8 cellular contexts compared by ENCODE assay signal in the genomic region with DNA sequence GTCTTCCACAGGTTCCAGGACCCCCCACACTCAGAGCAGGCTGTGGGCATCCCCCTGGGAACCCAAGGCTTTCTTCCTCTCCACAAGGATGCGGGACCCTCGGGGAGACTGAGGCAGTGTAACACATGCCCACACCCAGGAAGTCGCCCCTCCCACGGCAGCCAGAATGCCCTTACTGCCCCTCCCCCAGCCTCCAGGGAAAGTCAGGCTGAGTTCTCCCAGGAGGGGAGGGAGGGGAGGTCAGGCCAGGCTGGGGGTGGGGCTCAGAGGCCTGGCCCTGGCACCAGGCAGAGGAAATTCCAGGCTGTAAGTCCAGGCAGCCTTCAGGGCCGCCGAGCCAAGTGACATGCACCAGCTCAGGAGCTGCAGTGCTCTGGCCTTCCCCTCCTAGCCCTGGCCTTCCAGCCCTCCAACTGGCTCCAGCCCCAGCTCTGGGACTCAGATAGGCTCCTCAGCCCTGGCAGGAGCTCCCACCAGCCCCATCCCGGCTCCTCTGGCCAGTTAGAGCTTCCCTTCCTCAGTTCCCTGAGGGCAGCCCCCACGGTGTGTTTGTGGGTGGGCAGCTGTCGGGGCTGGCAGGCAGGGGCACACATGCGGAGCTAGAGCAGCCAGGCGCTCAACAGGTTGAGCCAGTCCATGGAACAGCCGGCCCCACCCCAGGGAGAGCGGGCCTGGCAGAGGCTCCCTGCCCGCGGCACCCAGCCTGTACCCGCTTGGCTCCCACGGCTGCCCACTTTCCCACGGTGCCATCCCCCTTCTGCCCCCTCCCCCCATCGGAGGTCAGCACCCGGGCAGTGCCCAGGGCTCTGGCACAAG. TPM values are rescaled to one million over a fixed set of nuclear protein-coding genes. Genes with fewer than 3 reads are reported as not detected.
DNase-seq lines count a peak whose midpoint lies in the region; ATAC-seq, FAIRE-seq and TF ChIP-seq lines count a peak whose summit lies in the region.

No MANE protein-coding gene starts in this region.

- H3K4me3 ChIP-seq in GM12878 (0 out of 2 replicates have a peak overlapping the region, but pooled peaks have one; percentile 36), small intestine (ENCODE audit: low read depth in 1 of 2, low read length in 2 of 2) (peak overlapping the region; percentile 47 to 93)

- no peaks in the 10 kb centered on the region for H3K36me3 ChIP-seq in GM12878 (ENCODE audit: control insufficient read depth in 2 of 2, insufficient read depth in 2 of 2, low read length in 1 of 2)
- H3K36me3 ChIP-seq in small intestine (ENCODE audit: control insufficient read depth in 2 of 2, insufficient read depth in 2 of 2, low read length in 2 of 2): no peaks in the 10 kb centered on the region

- in situ Hi-C loops in GM12878 (cut with MboI): no loop called here

- 64% methylated on average over 20 of the region's 20 CpGs for WGBS in GM12878 (ENCODE audit: insufficient coverage, insufficient replicate concordance, low lambda C conversion rate, missing lambda C conversion rate)
- 8 to 22% (median 17%) methylated on average over 16 to 20 of the region's 20 CpGs for WGBS in small intestine, 3 donors

- CTCF ChIA-PET in GM12878 (lab: Yijun Ruan, JAX): interaction anchor here (1.0 to 11.6 kb wide), 4 partner anchors 11 to 152 kb away, joined by 3 to 330 read pairs (median 6); no protein-coding TSS in a partner anchor

- no peak for TF ChIP-seq CTCF in GM12878 (IDR thresholded peaks at IDR 0.05 in 2 of 3, conservative IDR thresholded peaks at IDR 0.05 in 1 of 3; ENCODE audit: control insufficient read depth in 2 of 3, extremely low read depth in 1 of 3, insufficient read depth in 1 of 3, low read depth in 3 of 3, low read length in 3 of 3)

- FAIRE-seq in GM12878 (lab: Jason Lieb, UNC): no peak
- FAIRE-seq in small intestine (lab: Jason Lieb, UNC): no peak

- H3K27me3 ChIP-seq in GM12878 (replicated peaks in 1 of 2; ENCODE audit: control insufficient read depth in 2 of 2, insufficient read depth in 2 of 2, low read length in 1 of 2) (no peaks in the 10 kb centered on the region), small intestine (ENCODE audit: control insufficient read depth in 2 of 2, insufficient read depth in 2 of 2, low read length in 2 of 2) (no peaks in the 10 kb centered on the region)

- TF ChIP-seq POLR2A in GM12878 (IDR thresholded peaks at IDR 0.05; ENCODE audit: low read depth, low read length): no peak

- H3K27ac ChIP-seq in GM12878 (ENCODE audit: control insufficient read depth, insufficient read depth) (no peak overlapping the region), small intestine (ENCODE audit: low read depth in 1 of 2, low read length in 1 of 2) (peak overlapping the region; percentile 98 to 99)

- no peaks in the 10 kb centered on the region for H3K9me3 ChIP-seq in GM12878 (replicated peaks; ENCODE audit: control insufficient read depth, insufficient read depth, low read length)
- no peaks in the 10 kb centered on the region for H3K9me3 ChIP-seq in small intestine (ENCODE audit: control insufficient read depth, low read depth)

- BruUV-seq in GM12878 (replicated peaks; lab: Mats Ljungman, UMichigan): no TSS peak

- peaks cover 39% of the 10 kb centered on the region for H3K79me2 ChIP-seq in GM12878 (ENCODE audit: control insufficient read depth, insufficient read depth, low read length)

- H3K9ac ChIP-seq in GM12878 (ENCODE audit: control insufficient read depth, insufficient read depth, low read length): no peak overlapping the region

- TF ChIP-seq EP300 in GM12878 (IDR thresholded peaks at IDR 0.05; ENCODE audit: borderline replicate concordance in 1 of 2, control insufficient read depth in 1 of 2, low read depth in 2 of 2, low read length in 2 of 2): no peak

- POLR2A ChIA-PET in GM12878 (lab: Charles Lee): interaction anchor here (1.0 to 6.3 kb wide), 2 partner anchors 10 to 11 kb away, joined by 4 to 105 read pairs; no protein-coding TSS in a partner anchor

- ATAC-seq in GM12878 (no peak), HG02938 (IDR thresholded peaks at IDR 0.05; ENCODE audit: unreplicated experiment) (no peak)

- DNase-seq in A172 (ENCODE audit: low spot score): peak; percentile 73
- peak; percentile 48 for DNase-seq in HPDE6-E6E7 (ENCODE audit: extremely low spot score)
- no peak for DNase-seq in GM12878 (ENCODE audit: low read depth, low spot score)
- peak; percentile 62 for DNase-seq in iPS-NIHi11 (ENCODE audit: low spot score)
- DNase-seq in small intestine: peak; percentile 80
- no peak for DNase-seq in NCI-H1092 treated with DMSO at 0.1 percent for 48 hours (lab: John Stamatoyannopoulos, UW)
- no peak for DNase-seq in inferior parietal cortex (ENCODE audit: extremely low spot score)

- H3K4me2 ChIP-seq in GM12878 (ENCODE audit: control insufficient read depth, insufficient read depth): peak overlapping the region; percentile 97

- H4K20me1 ChIP-seq in GM12878 (ENCODE audit: control insufficient read depth, insufficient read depth): no peaks in the 10 kb centered on the region

- intact Hi-C loops in GM12878 (cut with micrococcal nuclease; ENCODE audit: unreplicated experiment): no loop called here

- no peak overlapping the region for H2AFZ ChIP-seq in GM12878 (ENCODE audit: control insufficient read depth, low read depth, low read length)

- H3K4me1 ChIP-seq in GM12878 (ENCODE audit: control insufficient read depth, insufficient read depth, low read length): peaks cover 13% of the 10 kb centered on the region
- H3K4me1 ChIP-seq in small intestine (ENCODE audit: control insufficient read depth in 2 of 2, insufficient read depth in 1 of 2, low read depth in 1 of 2, low read length in 1 of 2): peaks cover 3 to 9% of the 10 kb centered on the region in 2 donors

- TF ChIP-seq RAD21 in GM12878 (IDR thresholded peaks at IDR 0.05; ENCODE audit: insufficient read depth, low read depth, low read length): no peak

- SMC1A ChIA-PET in GM12878 (lab: Charles Lee; ENCODE audit: uncharacterized antibody, unreplicated experiment): interaction anchor here (0.5 to 12.9 kb wide), 5 partner anchors 10 to 232 kb away, joined by 3 to 185 read pairs (median 3); no protein-coding TSS in a partner anchor

- RAD21 ChIA-PET in GM12878 (lab: Charles Lee; ENCODE audit: unreplicated experiment): interaction anchor here (0.7 to 8.8 kb wide), 6 partner anchors 10 to 228 kb away, joined by 3 to 169 read pairs (median 4); a partner anchor contains a TSS

RNA-seq across cellular contexts. Expression of a gene that starts 3.6 kb away (rescaled TPM):
- 7.2 and 17.2 TPM in 2 replicates for total RNA-seq in A172 (2014; rRNA removed; shearing (Covaris generic))
- total RNA-seq in GM12878 (2013; cell fraction: nucleolus; rRNA removed): 9.2 and 11.3 TPM in 2 replicates
- 1.5 and 1.9 TPM in 2 replicates for total RNA-seq in GM12878 (2014; rRNA removed)
- total RNA-seq in GM12878 (2014; rRNA removed; fragmentation: Illumina TruSeq; extraction: Trizol): 0.92 and 1.9 TPM in 2 replicates
- 15.9 and 18.4 TPM in 2 replicates for total RNA-seq in GM12878 (2021)
- 2.2 TPM for polyA plus RNA-seq in GM12878 (2011; ENCODE audit: low read depth)
- 0.67 and 0.84 TPM in 2 replicates for polyA plus RNA-seq in GM12878 (2011; rRNA removed)
- 0.78 and 1.1 TPM in 2 replicates for polyA plus RNA-seq in GM12878 (2011; cell fraction: cytosol; rRNA removed)
- polyA plus RNA-seq in GM12878 (2011; cell fraction: nucleus; rRNA removed): 4.7 and 6.3 TPM in 2 replicates
- polyA plus RNA-seq in GM12878 (2012): 8.6 and 8.9 TPM in 2 replicates
- polyA plus RNA-seq in GM12878 (2014; fragmentation: Illumina TruSeq; extraction: Trizol): 1.1 and 6.0 TPM in 2 replicates
- under 1 TPM; 0.04 to 0.11 TPM for polyA plus RNA-seq in GM12878 (2014; fragmentation: Nextera tagmentation; extraction: Ambion mirVana)
- 6.1 and 8.0 TPM in 2 replicates for polyA plus RNA-seq in GM12878 (2014; rRNA removed)
- polyA plus RNA-seq in GM12878 (2016; fragmentation: Nextera tagmentation; extraction: Ambion mirVana): under 1 TPM; 0.53 to 0.87 TPM
- polyA minus RNA-seq in GM12878 (2011; rRNA and poly(A)+ RNA removed): 0.59 and 3.8 TPM in 2 replicates
- polyA minus RNA-seq in GM12878 (2011; cell fraction: cytosol; rRNA and poly(A)+ RNA removed): 3.3 and 4.4 TPM in 2 replicates
- polyA minus RNA-seq in GM12878 (2011; cell fraction: nucleus; rRNA and poly(A)+ RNA removed): 3.7 and 7.4 TPM in 2 replicates
- 10 to 100 TPM; 11.6 to 23.5 (median 14.3) TPM for polyA plus RNA-seq in small intestine

RNA-seq across cellular contexts. Expression of a gene that starts 34.0 kb away (rescaled TPM):
- not detected in 2 replicates for total RNA-seq in A172 (2014; rRNA removed; shearing (Covaris generic))
- total RNA-seq in GM12878 (2013; cell fraction: nucleolus; rRNA removed): 0.64 and 1.3 TPM in 2 replicates
- total RNA-seq in GM12878 (2014; rRNA removed) (not detected in 2 replicates), GM12878 (2014; rRNA removed; fragmentation: Illumina TruSeq; extraction: Trizol) (not detected in 2 replicates), GM12878 (2021) (0.31 TPM in 1 of 2 replicates, not detected in the other)
- polyA plus RNA-seq in GM12878 (2011; ENCODE audit: low read depth): 0.46 TPM
- polyA plus RNA-seq in GM12878 (2011; rRNA removed) (0.37 and 1.0 TPM in 2 replicates), GM12878 (2014; fragmentation: Illumina TruSeq; extraction: Trizol) (0.07 TPM in 1 of 2 replicates, not detected in the other), GM12878 (2014; fragmentation: Nextera tagmentation; extraction: Ambion mirVana) (not detected), GM12878 (2014; rRNA removed) (0.20 TPM in 1 of 2 replicates, not detected in the other), GM12878 (2016; fragmentation: Nextera tagmentation; extraction: Ambion mirVana) (not detected), small intestine (not detected)
- polyA plus RNA-seq in GM12878 (2011; cell fraction: cytosol; rRNA removed): 1.5 and 2.7 TPM in 2 replicates
- 1.7 and 2.6 TPM in 2 replicates for polyA plus RNA-seq in GM12878 (2011; cell fraction: nucleus; rRNA removed)
- 1.0 and 1.8 TPM in 2 replicates for polyA plus RNA-seq in GM12878 (2012)
- polyA minus RNA-seq in GM12878 (2011; rRNA and poly(A)+ RNA removed): 0.73 and 1.4 TPM in 2 replicates
- polyA minus RNA-seq in GM12878 (2011; cell fraction: cytosol; rRNA and poly(A)+ RNA removed): not detected in 2 replicates
- polyA minus RNA-seq in GM12878 (2011; cell fraction: nucleus; rRNA and poly(A)+ RNA removed): 0.24 TPM in 1 of 2 replicates, not detected in the other

RNA-seq across cellular contexts. Expression of a gene that starts 38.4 kb away (rescaled TPM):
- 0.02 TPM in 1 of 2 replicates, not detected in the other for total RNA-seq in A172 (2014; rRNA removed; shearing (Covaris generic))
- 2.3 and 2.7 TPM in 2 replicates for total RNA-seq in GM12878 (2013; cell fraction: nucleolus; rRNA removed)
- 0.27 and 0.56 TPM in 2 replicates for total RNA-seq in GM12878 (2014; rRNA removed)
- 0.18 and 0.22 TPM in 2 replicates for total RNA-seq in GM12878 (2014; rRNA removed; fragmentation: Illumina TruSeq; extraction: Trizol)
- total RNA-seq in GM12878 (2021): 0.44 and 0.45 TPM in 2 replicates
- polyA plus RNA-seq in GM12878 (2011; ENCODE audit: low read depth): 1.7 TPM
- polyA plus RNA-seq in GM12878 (2011; rRNA removed): 0.10 and 0.14 TPM in 2 replicates
- polyA plus RNA-seq in GM12878 (2011; cell fraction: cytosol; rRNA removed): 0.36 and 0.43 TPM in 2 replicates
- 0.38 and 0.45 TPM in 2 replicates for polyA plus RNA-seq in GM12878 (2011; cell fraction: nucleus; rRNA removed)
- polyA plus RNA-seq in GM12878 (2012): 3.2 and 3.5 TPM in 2 replicates
- 0.06 and 0.15 TPM in 2 replicates for polyA plus RNA-seq in GM12878 (2014; fragmentation: Illumina TruSeq; extraction: Trizol)
- under 1 TPM; 0.03 to 0.11 TPM for polyA plus RNA-seq in GM12878 (2014; fragmentation: Nextera tagmentation; extraction: Ambion mirVana)
- polyA plus RNA-seq in GM12878 (2014; rRNA removed): 0.15 and 0.28 TPM in 2 replicates
- under 1 TPM; 0.44 to 0.63 TPM for polyA plus RNA-seq in GM12878 (2016; fragmentation: Nextera tagmentation; extraction: Ambion mirVana)
- 0.59 and 0.88 TPM in 2 replicates for polyA minus RNA-seq in GM12878 (2011; rRNA and poly(A)+ RNA removed)
- polyA minus RNA-seq in GM12878 (2011; cell fraction: cytosol; rRNA and poly(A)+ RNA removed): 0.21 TPM in 1 of 2 replicates, not detected in the other
- 0.36 and 0.38 TPM in 2 replicates for polyA minus RNA-seq in GM12878 (2011; cell fraction: nucleus; rRNA and poly(A)+ RNA removed)
- polyA plus RNA-seq in small intestine: under 1 TPM; 0.22 to 0.61 (median 0.54) TPM

RNA-seq across cellular contexts. Expression of a gene that starts 49.4 kb away (rescaled TPM):
- total RNA-seq in A172 (2014; rRNA removed; shearing (Covaris generic)): not detected in 2 replicates
- not detected in 2 replicates for total RNA-seq in GM12878 (2013; cell fraction: nucleolus; rRNA removed)
- total RNA-seq in GM12878 (2014; rRNA removed): not detected in 2 replicates
- total RNA-seq in GM12878 (2014; rRNA removed; fragmentation: Illumina TruSeq; extraction: Trizol): not detected in 2 replicates
- not detected in 2 replicates for total RNA-seq in GM12878 (2021)
- polyA plus RNA-seq in GM12878 (2011; ENCODE audit: low read depth): not detected
- polyA plus RNA-seq in GM12878 (2011; rRNA removed): not detected in 2 replicates
- polyA plus RNA-seq in GM12878 (2011; cell fraction: cytosol; rRNA removed): not detected in 2 replicates
- not detected in 2 replicates for polyA plus RNA-seq in GM12878 (2011; cell fraction: nucleus; rRNA removed)
- polyA plus RNA-seq in GM12878 (2012): not detected in 2 replicates
- not detected in 2 replicates for polyA plus RNA-seq in GM12878 (2014; fragmentation: Illumina TruSeq; extraction: Trizol)
- polyA plus RNA-seq in GM12878 (2014; fragmentation: Nextera tagmentation; extraction: Ambion mirVana): not detected
- not detected in 2 replicates for polyA plus RNA-seq in GM12878 (2014; rRNA removed)
- not detected for polyA plus RNA-seq in GM12878 (2016; fragmentation: Nextera tagmentation; extraction: Ambion mirVana)
- polyA minus RNA-seq in GM12878 (2011; rRNA and poly(A)+ RNA removed): not detected in 2 replicates
- polyA minus RNA-seq in GM12878 (2011; cell fraction: cytosol; rRNA and poly(A)+ RNA removed): not detected in 2 replicates
- not detected in 2 replicates for polyA minus RNA-seq in GM12878 (2011; cell fraction: nucleus; rRNA and poly(A)+ RNA removed)
- not detected for polyA plus RNA-seq in small intestine

Comparison
In these comparisons a context has a peak if more than half of its experiments do, and no peak if none do; other contexts are left out.
1. DNase-seq: peak in A172 (single experiment), HPDE6-E6E7 (single experiment), iPS-NIHi11 (single experiment) and small intestine (single experiment); none in GM12878 (single experiment), NCI-H1092 treated with DMSO at 0.1 percent for 48 hours (single experiment) and inferior parietal cortex (single experiment).